In genomic region chr2:109186656-109187250, GRCh38 we compare ENCODE assay signal across 28 cellular contexts. TPM values are rescaled to one million over a fixed set of nuclear protein-coding genes. Genes with fewer than 3 reads are reported as not detected.
DNase-seq lines count a peak whose midpoint lies in the region; ATAC-seq, FAIRE-seq and TF ChIP-seq lines count a peak whose summit lies in the region.
"Had no signal": no experiment of that assay in that cellular context is flagged by ENCODE, and none has a peak within 500 bp of the region (broad histone marks: within the 10 kb centered on the region; RNA-seq: fewer than 3 reads in every experiment).

No MANE protein-coding gene starts in this region.

- ATAC-seq in right cardiac atrium (no peak), left ventricle myocardium superior (no peak), gastrocnemius medialis (no peak)
- ATAC-seq: left colon, PC-3, WTC11 had no signal

- TF ChIP-seq CTCF in fibroblast of lung (conservative IDR thresholded peaks at IDR 0.05 in 1 of 2, IDR thresholded peaks at IDR 0.05 in 1 of 2; ENCODE audit: low read depth in 1 of 2, low read length in 2 of 2) (no peak), gastrocnemius medialis (IDR thresholded peaks at IDR 0.05 in 4 of 5, conservative IDR thresholded peaks at IDR 0.05 in 1 of 5) (no peak), uterus (IDR thresholded peaks at IDR 0.05) (no peak)

- in situ Hi-C loops in gastrocnemius medialis (cut with MboI; ENCODE audit: low sequenced_read_pairs in 4 of 4) = no loop called here

- no peaks in the 10 kb centered on the region for H4K20me1 ChIP-seq in fibroblast of lung (ENCODE audit: control insufficient read depth, extremely low read depth, insufficient read depth, low read length)

- H3K27me3 ChIP-seq in right cardiac atrium (ENCODE audit: control insufficient read depth, insufficient read depth) (no peaks in the 10 kb centered on the region), fibroblast of lung (ENCODE audit: control insufficient read depth, insufficient read depth, low read length) (no peaks in the 10 kb centered on the region), gastrocnemius medialis (no peaks in the 10 kb centered on the region), uterus (no peaks in the 10 kb centered on the region)
- H3K27me3 ChIP-seq: brain microvascular endothelial cell, colonic mucosa, SJSA1 had no signal

- intact Hi-C loops in right cardiac atrium (cut with DNase I) (no loop called here), left ventricle myocardium superior (cut with micrococcal nuclease) (no loop called here), gastrocnemius medialis (cut with DNase I; ENCODE audit: low total_unique reads) (no loop called here), uterus (cut with DNase I; ENCODE audit: low total_unique reads) (no loop called here)

- H2AFZ ChIP-seq in fibroblast of lung (ENCODE audit: low read length) = no peak overlapping the region

- H3K36me3 ChIP-seq in fibroblast of lung (ENCODE audit: control insufficient read depth, insufficient read depth, low read length) (no peaks in the 10 kb centered on the region), gastrocnemius medialis (no peaks in the 10 kb centered on the region), uterus (no peaks in the 10 kb centered on the region)
- H3K36me3 ChIP-seq: brain microvascular endothelial cell, colonic mucosa, prostate gland, SJSA1 had no signal

- H3K4me3 ChIP-seq in right cardiac atrium (ENCODE audit: low read length) = no peak overlapping the region
- no peak overlapping the region for H3K4me3 ChIP-seq in fibroblast of lung (replicated peaks in 1 of 4; ENCODE audit: control extremely low read depth in 1 of 4, insufficient read depth in 1 of 4, low read depth in 3 of 4, low read length in 4 of 4)
- no peak overlapping the region for H3K4me3 ChIP-seq in gastrocnemius medialis
- H3K4me3 ChIP-seq in uterus = no peak overlapping the region
- H3K4me3 ChIP-seq: colonic mucosa, prostate gland, SJSA1 had no signal

- H3K9me3 ChIP-seq in right cardiac atrium (ENCODE audit: control insufficient read depth, low read length) = no peaks in the 10 kb centered on the region
- H3K9me3 ChIP-seq in fibroblast of lung (ENCODE audit: control insufficient read depth, insufficient read depth, low read depth, low read length) = no peaks in the 10 kb centered on the region
- H3K9me3 ChIP-seq in gastrocnemius medialis = no peaks in the 10 kb centered on the region
- H3K9me3 ChIP-seq in uterus = no peaks in the 10 kb centered on the region
- H3K9me3 ChIP-seq: colonic mucosa, prostate gland, SJSA1 had no signal

- TF ChIP-seq POLR2A in gastrocnemius medialis (IDR thresholded peaks at IDR 0.05) (no peak), uterus (IDR thresholded peaks at IDR 0.05) (no peak)

- peaks cover 43% of the 10 kb centered on the region for H3K79me2 ChIP-seq in fibroblast of lung (ENCODE audit: control insufficient read depth, insufficient read depth, low read length)

- FAIRE-seq in HTR-8/SVneo (lab: Jason Lieb, UNC) = no peak
- FAIRE-seq: GM19239 had no signal

- DNase-seq in right cardiac atrium = no peak
- DNase-seq in left ventricle myocardium superior = no peak
- no peak for DNase-seq in fibroblast of lung (ENCODE audit: low read depth in 2 of 2)
- no peak for DNase-seq in gastrocnemius medialis
- DNase-seq in HTR-8/SVneo (ENCODE audit: insufficient read length, low spot score) = no peak
- DNase-seq in NOMO-1 (lab: John Stamatoyannopoulos, UW; ENCODE audit: unreplicated experiment in 2 of 2) = no peak
- DNase-seq in NK-92 treated with Interleukin-12 subunit alpha and Interleukin-12 subunit beta, amount 100 ng/mL, for 24 hours (lab: John Stamatoyannopoulos, UW) = no peak
- DNase-seq in uterus = no peak
- DNase-seq: ACHN; activated CD4-positive, alpha-beta T cell treated with anti-CD3 and anti-CD28 coated beads, Interleukin-2, amount 50 U/mL, for 48 hours; activated CD8-positive, alpha-beta memory T cell treated with anti-CD3 and anti-CD28 coated beads, Interleukin-2, amount 50 U/mL, for 48 hours; activated naive CD8-positive, alpha-beta T cell treated with anti-CD3 and anti-CD28 coated beads, Interleukin-2, amount 10 ng/mL, durations not matched to agents 7 days and 5 days; brain microvascular endothelial cell; C1 segment of cervical spinal cord; colonic mucosa; Kasumi-1; left colon; NCI-H1092; NCI-H1930; NCI-H2227 treated with DMSO at 0.1 percent for 48 hours; NCI-H774; nephron progenitor cell; PC-3; T-helper 2 cell had no signal

- no peak overlapping the region for H3K4me2 ChIP-seq in fibroblast of lung (ENCODE audit: extremely low read depth, insufficient read depth, low read length)

- H3K9ac ChIP-seq in fibroblast of lung (ENCODE audit: insufficient read depth, low read length) = no peak overlapping the region

- peak overlapping the region; percentile 36 for H3K27ac ChIP-seq in right cardiac atrium (ENCODE audit: low read length)
- H3K27ac ChIP-seq in fibroblast of lung (ENCODE audit: insufficient read depth, low read length) = peak overlapping the region; percentile 88
- peak overlapping the region; percentile 82 to 96 (median 89) for H3K27ac ChIP-seq in gastrocnemius medialis
- peak overlapping the region in 1 of 2 donors; percentile 80 for H3K27ac ChIP-seq in uterus
- H3K27ac ChIP-seq: colonic mucosa had no signal

- H3K4me1 ChIP-seq in right cardiac atrium (ENCODE audit: control insufficient read depth, insufficient read depth, low read length) (peaks cover 8% of the 10 kb centered on the region), fibroblast of lung (ENCODE audit: control insufficient read depth, extremely low read depth, insufficient read depth, low read length) (peaks cover 19% of the 10 kb centered on the region), gastrocnemius medialis (peaks cover 27 to 40% of the 10 kb centered on the region in 2 donors), uterus (peaks cover 0 to 9% of the 10 kb centered on the region in 2 donors)
- H3K4me1 ChIP-seq: colonic mucosa, prostate gland had no signal

- WGBS in right cardiac atrium = 95% methylated on average over 9 of the region's 9 CpGs

RNA-seq across cellular contexts. Expression of gene SH3RF3, which starts 57.7 kb away (rescaled TPM):
- 1 to 10 TPM; 7.2 to 8.8 (median 8.1) TPM for total RNA-seq in right cardiac atrium
- polyA plus RNA-seq in right cardiac atrium = 5.7 TPM
- total RNA-seq in left ventricle myocardium superior = 7.4 TPM
- total RNA-seq in fibroblast of lung = 6.7 and 10.1 TPM in 2 replicates
- 8.3 and 9.5 TPM in 2 replicates for polyA plus RNA-seq in fibroblast of lung
- polyA plus RNA-seq in fibroblast of lung (2012) = 13.3 and 14.8 TPM in 2 replicates
- polyA minus RNA-seq in fibroblast of lung (ENCODE audit: low replicate concordance) = 16.0 and 21.7 TPM in 2 replicates
- total RNA-seq in gastrocnemius medialis = 1 to 10 TPM; 2.8 to 5.7 (median 3.0) TPM
- 10 to 100 TPM in 1 of 4 donors, 1 to 10 TPM in 2, not detected in 1; 5.1 to 10.2 (median 8.7) TPM for total RNA-seq in uterus
